1 cellular context compared by ENCODE assay signal in genomic region chr12:103273645-103274044, GRCh38.
TF ChIP-seq lines count a peak whose summit lies in the region.

No MANE protein-coding gene starts in this region.

TF ChIP-seq in WTC11, 78 proteins besides CTCF, POLR2A, EP300 and RAD21:
- TF ChIP-seq MXD4 (CRISPR knock-in tag; IDR thresholded peaks at IDR 0.05; ENCODE audit: borderline replicate concordance): no peak
- TF ChIP-seq ZNF423 (CRISPR knock-in tag; IDR thresholded peaks at IDR 0.05): no peak
- no peak for TF ChIP-seq TEAD1 (CRISPR knock-in tag; IDR thresholded peaks at IDR 0.05)
- TF ChIP-seq ZNF232 (CRISPR knock-in tag; IDR thresholded peaks at IDR 0.05): no peak
- TF ChIP-seq IRF1 (CRISPR knock-in tag; IDR thresholded peaks at IDR 0.05): no peak
- no peak for TF ChIP-seq ERG (CRISPR knock-in tag; IDR thresholded peaks at IDR 0.05)
- no peak for TF ChIP-seq ZNF532 (CRISPR knock-in tag; IDR thresholded peaks at IDR 0.05; ENCODE audit: borderline replicate concordance)
- no peak for TF ChIP-seq ZNF219 (CRISPR knock-in tag; IDR thresholded peaks at IDR 0.05; ENCODE audit: borderline replicate concordance)
- TF ChIP-seq RELA (CRISPR knock-in tag; IDR thresholded peaks at IDR 0.05; ENCODE audit: borderline replicate concordance): no peak
- no peak for TF ChIP-seq RORB (CRISPR knock-in tag; IDR thresholded peaks at IDR 0.05)
- TF ChIP-seq ARID4B (CRISPR knock-in tag; IDR thresholded peaks at IDR 0.05; ENCODE audit: borderline replicate concordance): no peak
- no peak for TF ChIP-seq EMX1 (CRISPR knock-in tag; IDR thresholded peaks at IDR 0.05)
